9 cellular contexts compared by ENCODE assay signal in the genomic region with DNA sequence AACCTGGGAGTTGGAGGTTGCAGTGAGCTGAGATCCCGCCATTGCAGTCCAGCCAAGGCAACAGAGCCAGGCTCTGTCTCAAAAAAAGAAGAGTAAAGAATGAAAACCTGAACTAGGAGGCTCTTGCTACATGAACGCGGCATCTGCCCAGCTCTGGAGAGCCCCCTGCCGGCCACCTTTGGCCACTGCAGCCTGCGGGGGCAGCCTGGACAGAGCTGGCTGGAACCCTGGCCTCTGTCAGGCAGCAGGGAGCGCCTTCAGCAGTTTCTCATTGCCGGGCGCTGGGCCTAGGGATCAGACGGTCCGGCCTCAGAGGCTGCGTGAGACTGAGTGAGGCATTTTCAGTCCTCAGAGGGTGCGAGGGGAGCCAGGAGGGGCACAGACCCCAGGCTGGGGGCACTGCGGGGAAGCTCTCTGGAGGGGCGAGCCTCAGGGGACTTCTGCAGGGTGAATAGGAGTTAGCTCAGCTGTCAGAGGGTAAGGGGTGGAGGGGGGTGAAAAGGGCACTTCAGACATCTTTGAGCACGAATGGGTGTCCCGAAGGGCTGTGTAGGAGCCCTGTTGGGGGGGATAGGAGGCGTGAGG. TPM values are rescaled to one million over a fixed set of nuclear protein-coding genes. Genes with fewer than 3 reads are reported as not detected.
DNase-seq lines count a peak whose midpoint lies in the region; ATAC-seq, FAIRE-seq and TF ChIP-seq lines count a peak whose summit lies in the region.
"Had no signal": no experiment of that assay in that cellular context is flagged by ENCODE, and none has a peak within 500 bp of the region (broad histone marks: within the 10 kb centered on the region; RNA-seq: fewer than 3 reads in every experiment).

No MANE protein-coding gene starts in this region.

- H3K4me1 Mint-ChIP-seq in GM23338 = peaks cover 16% of the 10 kb centered on the region
- H3K4me1 Mint-ChIP-seq: activated naive CD4-positive, alpha-beta T cell treated with anti-CD3 and anti-CD28 coated beads, Interleukin-2, amount 50 U/mL, for 24 hours had no signal

- H3K4me1 ChIP-seq in GM23338 (ENCODE audit: insufficient read depth) (peaks cover 21% of the 10 kb centered on the region), keratinocyte (ENCODE audit: control insufficient read depth, extremely low read depth, insufficient read depth, low read length) (peaks cover 18% of the 10 kb centered on the region)

- no peaks in the 10 kb centered on the region for H3K9me1 ChIP-seq in keratinocyte (ENCODE audit: control insufficient read depth, extremely low read depth, insufficient read depth, low read length)

- FAIRE-seq in keratinocyte (lab: Jason Lieb, UNC) = peak; percentile 75

- no peaks in the 10 kb centered on the region for H3K36me3 Mint-ChIP-seq in GM23338 (ENCODE audit: low read depth)
- H3K36me3 Mint-ChIP-seq: activated naive CD4-positive, alpha-beta T cell treated with anti-CD3 and anti-CD28 coated beads, Interleukin-2, amount 50 U/mL, for 24 hours had no signal

- H3K27ac Mint-ChIP-seq in GM23338 = no peak overlapping the region
- H3K27ac Mint-ChIP-seq: activated naive CD4-positive, alpha-beta T cell treated with anti-CD3 and anti-CD28 coated beads, Interleukin-2, amount 50 U/mL, for 24 hours had no signal

- dilution Hi-C loops in keratinocyte (cut with MboI; ENCODE audit: extremely low pct_ligation_motif_present, low sequenced_read_pairs) = no loop called here

- H3K4me3 ChIP-seq in GM23338 = peak overlapping the region; percentile 43
- no peak overlapping the region for H3K4me3 ChIP-seq in keratinocyte (ENCODE audit: control insufficient read depth in 2 of 3, extremely low read depth in 1 of 3, insufficient read depth in 2 of 3, low read depth in 1 of 3, low read length in 3 of 3)

- DNase-seq in COLO829 (ENCODE audit: low spot score) (peak; percentile 64), GM23338 (ENCODE audit: low spot score) (peak; percentile 80), NCI-H2081 treated with DMSO at 0.1 percent for 48 hours (lab: John Stamatoyannopoulos, UW) (peak; percentile 16), caudate nucleus (lab: John Stamatoyannopoulos, UW) (peak in 45 of 61 donors; percentile 17 to 70 (median 43)), keratinocyte (ENCODE audit: low read depth, low spot score) (peak; percentile 35)
- DNase-seq in activated CD4-positive, CD25-positive, alpha-beta regulatory T cell treated with anti-CD3 and anti-CD28 coated beads, Interleukin-2, amount 50 U/mL, for 16 hours (ENCODE audit: low read depth, low spot score) = peak; percentile 31
- peak; percentile 75 for DNase-seq in stimulated activated CD4-positive, alpha-beta T cell treated with anti-CD3 and anti-CD28 coated beads, Interleukin-1b, Interleukin-23, amount 100 ng/mL, for 48 hours

- no peaks in the 10 kb centered on the region for H3K9me3 Mint-ChIP-seq in GM23338
- H3K9me3 Mint-ChIP-seq: activated naive CD4-positive, alpha-beta T cell treated with anti-CD3 and anti-CD28 coated beads, Interleukin-2, amount 50 U/mL, for 24 hours had no signal

- H3F3A ChIP-seq in GM23338 (replicated peaks; ENCODE audit: low read depth) = peaks cover 4% of the 10 kb centered on the region; the same call in 1 of the 2 replicates

- H3K79me2 ChIP-seq in GM23338 (replicated peaks; ENCODE audit: insufficient read depth) = no peaks in the 10 kb centered on the region
- no peaks in the 10 kb centered on the region for H3K79me2 ChIP-seq in keratinocyte (ENCODE audit: control insufficient read depth, insufficient read depth, low read length)

- H3K4me2 ChIP-seq in GM23338 (peak overlapping the region; percentile 77), keratinocyte (ENCODE audit: control insufficient read depth, extremely low read depth, insufficient read depth, low read depth, low read length) (no peak overlapping the region)

- H3K9me2 ChIP-seq in GM23338 (ENCODE audit: insufficient read depth) = no peaks in the 10 kb centered on the region

- H3K4me3 Mint-ChIP-seq in GM23338 = peak overlapping the region; percentile 42; the same call in 2 of the 3 replicates
- H3K4me3 Mint-ChIP-seq: activated naive CD4-positive, alpha-beta T cell treated with anti-CD3 and anti-CD28 coated beads, Interleukin-2, amount 50 U/mL, for 24 hours had no signal

- H3K36me3 ChIP-seq in GM23338 (ENCODE audit: insufficient read depth) (no peaks in the 10 kb centered on the region), keratinocyte (ENCODE audit: control insufficient read depth in 2 of 2, extremely low read depth in 1 of 2, insufficient read depth in 2 of 2, low read length in 2 of 2) (no peaks in the 10 kb centered on the region)

- H2AFZ ChIP-seq in GM23338 = peak overlapping the region; percentile 83; the same call in 1 of the 2 replicates
- no peak overlapping the region for H2AFZ ChIP-seq in keratinocyte (ENCODE audit: control insufficient read depth, low read length)

- H4K20me1 ChIP-seq in GM23338 (replicated peaks; ENCODE audit: insufficient read depth) (no peaks in the 10 kb centered on the region; the same call in 1 of the 2 replicates), keratinocyte (ENCODE audit: control insufficient read depth, extremely low read depth, insufficient read depth, low read length) (no peaks in the 10 kb centered on the region)

- H3K9me3 ChIP-seq in keratinocyte (ENCODE audit: control insufficient read depth, low read depth, low read length) = no peaks in the 10 kb centered on the region

- H3K9ac ChIP-seq in keratinocyte (ENCODE audit: control insufficient read depth, extremely low read depth, insufficient read depth, low read length) = no peak overlapping the region

- H3K27ac ChIP-seq in GM23338 (ENCODE audit: low read depth) = no peak overlapping the region
- no peak overlapping the region for H3K27ac ChIP-seq in caudate nucleus (ENCODE audit: low read depth, low read length)
- no peak overlapping the region for H3K27ac ChIP-seq in keratinocyte (ENCODE audit: control insufficient read depth, insufficient read depth, low read length)

- peaks cover 64% of the 10 kb centered on the region for H3K27me3 Mint-ChIP-seq in GM23338 (ENCODE audit: insufficient read depth, low read depth, poor library complexity)

- peak; percentile 91 to 98 for TF ChIP-seq CTCF in GM23338 (conservative IDR thresholded peaks at IDR 0.05; ENCODE audit: low read depth in 2 of 2)
- peak in 2 of 3 experiments; percentile 97 to 100 for TF ChIP-seq CTCF in keratinocyte (optimal IDR thresholded peaks at IDR 0.05 in 1 of 3, IDR thresholded peaks at IDR 0.05 in 1 of 3, conservative IDR thresholded peaks at IDR 0.05 in 1 of 3; ENCODE audit: extremely low read depth in 1 of 3, insufficient read depth in 2 of 3, low read length in 3 of 3)

- H3K27me3 ChIP-seq in GM23338 (ENCODE audit: insufficient read depth) = peaks cover 64% of the 10 kb centered on the region
- H3K27me3 ChIP-seq in keratinocyte (ENCODE audit: control insufficient read depth, extremely low read depth, insufficient read depth, low read length) = peaks cover 55% of the 10 kb centered on the region

- ATAC-seq in GM23338 = peak; percentile 78
- no peak for ATAC-seq in GM21723 (IDR thresholded peaks at IDR 0.05; ENCODE audit: unreplicated experiment)

RNA-seq across cellular contexts. Expression of a gene that starts 17.5 kb away (rescaled TPM):
- 0.52 and 0.54 TPM in 2 replicates for total RNA-seq in GM23338 (2014; rRNA removed; shearing (Covaris generic))
- polyA plus RNA-seq in GM23338 (2016; fragmentation: Nextera tagmentation; extraction: Ambion mirVana) (0.31 and 0.34 TPM in 2 replicates), keratinocyte (0.13 to 0.19 TPM (median 0.13 TPM) in 3 replicates)
- not detected for polyA plus RNA-seq in keratinocyte (2011; ENCODE audit: low read depth)
- polyA plus RNA-seq in keratinocyte (2011; cell fraction: cytosol; rRNA removed) = 0.07 and 0.16 TPM in 2 replicates
- 0.27 and 0.32 TPM in 2 replicates for polyA plus RNA-seq in keratinocyte (2011; cell fraction: nucleus; rRNA removed)
- 0.34 and 0.53 TPM in 2 replicates for polyA plus RNA-seq in keratinocyte (2012; ENCODE audit: low replicate concordance)
- 0.13 TPM in 1 of 3 replicates, not detected in the others for polyA minus RNA-seq in keratinocyte
- polyA minus RNA-seq in keratinocyte (2011; cell fraction: cytosol; rRNA and poly(A)+ RNA removed) = not detected
- polyA minus RNA-seq in keratinocyte (2011; cell fraction: nucleus; rRNA and poly(A)+ RNA removed) = 0.21 TPM in 1 of 2 replicates, not detected in the other

RNA-seq across cellular contexts. Expression of a gene that starts 38.9 kb away (rescaled TPM):
- total RNA-seq in GM23338 (2014; rRNA removed; shearing (Covaris generic)) = 0.94 TPM in 1 of 2 replicates, not detected in the other
- polyA plus RNA-seq in GM23338 (2016; fragmentation: Nextera tagmentation; extraction: Ambion mirVana) (not detected in 2 replicates), keratinocyte (not detected in 3 replicates)
- not detected for polyA plus RNA-seq in keratinocyte (2011; ENCODE audit: low read depth)
- not detected in 2 replicates for polyA plus RNA-seq in keratinocyte (2011; cell fraction: cytosol; rRNA removed)
- polyA plus RNA-seq in keratinocyte (2011; cell fraction: nucleus; rRNA removed) = not detected in 2 replicates
- polyA plus RNA-seq in keratinocyte (2012; ENCODE audit: low replicate concordance) = not detected in 2 replicates
- not detected in 3 replicates for polyA minus RNA-seq in keratinocyte
- polyA minus RNA-seq in keratinocyte (2011; cell fraction: cytosol; rRNA and poly(A)+ RNA removed) = not detected
- polyA minus RNA-seq in keratinocyte (2011; cell fraction: nucleus; rRNA and poly(A)+ RNA removed) = not detected in 2 replicates

RNA-seq across cellular contexts. Expression of a gene that starts 51.6 kb away (rescaled TPM):
- total RNA-seq in GM23338 (2014; rRNA removed; shearing (Covaris generic)) = 70.2 and 82.5 TPM in 2 replicates
- polyA plus RNA-seq in GM23338 (2016; fragmentation: Nextera tagmentation; extraction: Ambion mirVana) (57.2 and 63.0 TPM in 2 replicates), keratinocyte (117 to 175 TPM (median 121 TPM) in 3 replicates)
- 376 TPM for polyA plus RNA-seq in keratinocyte (2011; ENCODE audit: low read depth)
- polyA plus RNA-seq in keratinocyte (2011; cell fraction: cytosol; rRNA removed) = 67.6 and 108 TPM in 2 replicates
- polyA plus RNA-seq in keratinocyte (2011; cell fraction: nucleus; rRNA removed) = 217 and 255 TPM in 2 replicates
- 120 and 187 TPM in 2 replicates for polyA plus RNA-seq in keratinocyte (2012; ENCODE audit: low replicate concordance)
- polyA minus RNA-seq in keratinocyte = 34.3 to 63.2 TPM (median 52.8 TPM) in 3 replicates
- 123 TPM for polyA minus RNA-seq in keratinocyte (2011; cell fraction: cytosol; rRNA and poly(A)+ RNA removed)
- polyA minus RNA-seq in keratinocyte (2011; cell fraction: nucleus; rRNA and poly(A)+ RNA removed) = 112 and 167 TPM in 2 replicates

Comparison
In these comparisons a context has a peak if more than half of its experiments do, and no peak if none do; other contexts are left out.
1. DNase-seq: peak in every context shown above with its lines; median percentile 80 in GM23338; 75 in stimulated activated CD4-positive, alpha-beta T cell treated with anti-CD3 and anti-CD28 coated beads, Interleukin-1b, Interleukin-23, amount 100 ng/mL, for 48 hours; 64 in COLO829; 43 in caudate nucleus; 35 in keratinocyte; 31 in activated CD4-positive, CD25-positive, alpha-beta regulatory T cell treated with anti-CD3 and anti-CD28 coated beads, Interleukin-2, amount 50 U/mL, for 16 hours; 16 in NCI-H2081 treated with DMSO at 0.1 percent for 48 hours.